8 cellular contexts compared by ENCODE assay signal in the genomic region with DNA sequence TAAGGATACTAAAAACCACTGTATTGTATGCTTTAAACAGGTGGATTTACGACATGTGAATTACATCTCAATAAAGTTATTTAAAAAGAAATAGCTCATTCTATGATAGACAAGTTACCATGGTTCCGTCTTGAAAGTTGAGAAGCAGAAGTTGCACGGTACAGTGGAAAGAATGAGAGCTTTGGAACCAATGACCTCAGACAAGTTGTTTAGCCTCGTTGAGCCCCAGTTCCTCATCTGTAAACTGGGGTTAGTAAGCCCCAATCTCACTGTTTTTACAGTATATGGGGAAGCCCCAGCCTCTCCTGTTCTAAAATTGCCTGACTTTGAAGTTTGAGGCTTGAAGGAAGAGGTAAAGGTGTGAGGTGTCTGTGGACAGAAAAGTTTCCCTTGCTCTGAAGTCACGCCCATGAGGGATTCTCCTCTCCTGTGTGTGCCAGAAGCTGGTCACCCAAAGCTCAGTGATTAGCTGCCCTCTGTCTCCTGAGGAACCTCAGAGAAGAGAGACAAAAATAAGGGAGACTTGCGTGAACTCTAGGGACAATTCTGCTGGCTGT. TPM values are rescaled to one million over a fixed set of nuclear protein-coding genes. Genes with fewer than 3 reads are reported as not detected.
DNase-seq lines count a peak whose midpoint lies in the region; ATAC-seq and TF ChIP-seq lines count a peak whose summit lies in the region.

No MANE protein-coding gene starts in this region.

- H3K9me3 ChIP-seq in WERI-Rb-1 (ENCODE audit: severe bottlenecking) = no peaks in the 10 kb centered on the region
- H3K9me3 ChIP-seq in Caco-2 = no peaks in the 10 kb centered on the region

- peaks cover 52% of the 10 kb centered on the region for H3K4me1 Mint-ChIP-seq in activated T-helper 17 cell treated with anti-CD3 and anti-CD28 coated beads, Interleukin-2, amount 50 U/mL, for 72 hours
- peaks cover 15% of the 10 kb centered on the region for H3K4me1 Mint-ChIP-seq in type B pancreatic cell (ENCODE audit: unreplicated experiment)
- no peaks in the 10 kb centered on the region for H3K4me1 Mint-ChIP-seq in Caco-2 (ENCODE audit: low read depth, unreplicated experiment)

- no peaks in the 10 kb centered on the region for H3K4me1 ChIP-seq in Caco-2

- CTCF ChIA-PET in Caco-2 (lab: Charles Lee) = interaction anchor here (0.6 to 1.1 kb wide), 2 partner anchors 275 to 277 kb away, joined by 3 to 9 read pairs; no protein-coding TSS in a partner anchor

- no peaks in the 10 kb centered on the region for H3K27me3 Mint-ChIP-seq in activated T-helper 17 cell treated with anti-CD3 and anti-CD28 coated beads, Interleukin-2, amount 50 U/mL, for 72 hours
- H3K27me3 Mint-ChIP-seq in type B pancreatic cell = no peaks in the 10 kb centered on the region
- H3K27me3 Mint-ChIP-seq in Caco-2 (ENCODE audit: insufficient read depth, unreplicated experiment) = no peaks in the 10 kb centered on the region

- peak overlapping the region; percentile 78 for H3K4me3 Mint-ChIP-seq in activated T-helper 17 cell treated with anti-CD3 and anti-CD28 coated beads, Interleukin-2, amount 50 U/mL, for 72 hours
- H3K4me3 Mint-ChIP-seq in type B pancreatic cell (no peak overlapping the region), Caco-2 (ENCODE audit: unreplicated experiment) (no peak overlapping the region)

- no peaks in the 10 kb centered on the region for H3K36me3 ChIP-seq in WERI-Rb-1
- no peaks in the 10 kb centered on the region for H3K36me3 ChIP-seq in Caco-2 (ENCODE audit: control insufficient read depth, insufficient read depth, low read length)

- H3K4me3 ChIP-seq in WERI-Rb-1 (ENCODE audit: low read depth, low read length) (no peak overlapping the region), Caco-2 (ENCODE audit: low read depth, low read length) (no peak overlapping the region)

- ATAC-seq in GM21381 (IDR thresholded peaks at IDR 0.05; ENCODE audit: unreplicated experiment) (peak; percentile 81), HG03571 (IDR thresholded peaks at IDR 0.05; ENCODE audit: unreplicated experiment) (peak; percentile 80)
- ATAC-seq in activated T-helper 17 cell treated with anti-CD3 and anti-CD28 coated beads, Interleukin-2, amount 50 U/mL, for 72 hours (replicated peaks) = peak; percentile 78

- H3K27ac ChIP-seq in WERI-Rb-1 = no peak overlapping the region

- peak overlapping the region; percentile 99 for H3K27ac Mint-ChIP-seq in activated T-helper 17 cell treated with anti-CD3 and anti-CD28 coated beads, Interleukin-2, amount 50 U/mL, for 72 hours
- no peak overlapping the region for H3K27ac Mint-ChIP-seq in type B pancreatic cell
- H3K27ac Mint-ChIP-seq in Caco-2 (ENCODE audit: unreplicated experiment) = no peak overlapping the region

- H3K36me3 Mint-ChIP-seq in activated T-helper 17 cell treated with anti-CD3 and anti-CD28 coated beads, Interleukin-2, amount 50 U/mL, for 72 hours (ENCODE audit: low read depth) = peaks cover 8% of the 10 kb centered on the region
- no peaks in the 10 kb centered on the region for H3K36me3 Mint-ChIP-seq in type B pancreatic cell
- H3K36me3 Mint-ChIP-seq in Caco-2 (ENCODE audit: insufficient read depth, unreplicated experiment) = peaks cover 5% of the 10 kb centered on the region

- POLR2A ChIA-PET in Caco-2 (lab: Charles Lee) = interaction anchor here (0.6 kb wide), 1 partner anchor 581 kb away, joined by 11 read pairs; no protein-coding TSS in a partner anchor

- intact Hi-C loops in Caco-2 (cut with micrococcal nuclease; ENCODE audit: unreplicated experiment) = no loop called here

- BruUV-seq in Caco-2 (replicated peaks; lab: Mats Ljungman, UMichigan) = no TSS peak

- DNase-seq in GF-D8 (lab: John Stamatoyannopoulos, UW) (peak; percentile 46), type B pancreatic cell (ENCODE audit: extremely low spot score, unreplicated experiment) (no peak), WERI-Rb-1 (no peak), Caco-2 (no peak)
- DNase-seq in stimulated activated naive CD4-positive, alpha-beta T cell treated with Interleukin-2 at 50 U/mL for 16 hours (lab: John Stamatoyannopoulos, UW) = peak; percentile 57

- H3K27me3 ChIP-seq in WERI-Rb-1 (ENCODE audit: insufficient read depth, low read depth, severe bottlenecking) = no peaks in the 10 kb centered on the region
- H3K27me3 ChIP-seq in Caco-2 (replicated peaks; ENCODE audit: control insufficient read depth, insufficient read depth, low read length) = no peaks in the 10 kb centered on the region

- TF ChIP-seq CTCF in type B pancreatic cell (conservative IDR thresholded peaks at IDR 0.05) = no peak
- TF ChIP-seq CTCF in WERI-Rb-1 (IDR thresholded peaks at IDR 0.05; ENCODE audit: low read depth, low read length) = no peak
- TF ChIP-seq CTCF in Caco-2 (IDR thresholded peaks at IDR 0.05; ENCODE audit: insufficient read depth in 1 of 2, low read depth in 1 of 2, low read length in 1 of 2, severe bottlenecking in 1 of 2, unreplicated experiment in 1 of 2) = no peak

- H3K9me3 Mint-ChIP-seq in activated T-helper 17 cell treated with anti-CD3 and anti-CD28 coated beads, Interleukin-2, amount 50 U/mL, for 72 hours = no peaks in the 10 kb centered on the region
- H3K9me3 Mint-ChIP-seq in type B pancreatic cell = no peaks in the 10 kb centered on the region
- peaks cover 1% of the 10 kb centered on the region for H3K9me3 Mint-ChIP-seq in Caco-2 (ENCODE audit: unreplicated experiment)

RNA-seq across cellular contexts. Expression of a gene that starts 10.0 kb away (rescaled TPM):
- total RNA-seq in activated T-helper 17 cell treated with anti-CD3 and anti-CD28 coated beads, Interleukin-2, amount 50 U/mL, for 72 hours = 1 to 10 TPM; 2.4 to 4.9 TPM
- 1.2 and 7.8 TPM in 2 replicates for total RNA-seq in type B pancreatic cell (ENCODE audit: low replicate concordance)
- total RNA-seq in Caco-2 (2022) = 1.6 and 3.2 TPM in 2 replicates

RNA-seq across cellular contexts. Expression of a gene that starts 32.9 kb away (rescaled TPM):
- total RNA-seq in activated T-helper 17 cell treated with anti-CD3 and anti-CD28 coated beads, Interleukin-2, amount 50 U/mL, for 72 hours = 1 to 10 TPM; 7.8 to 9.7 TPM
- total RNA-seq in type B pancreatic cell (ENCODE audit: low replicate concordance) (11.0 and 16.6 TPM in 2 replicates), Caco-2 (2022) (14.5 and 14.7 TPM in 2 replicates)

RNA-seq across cellular contexts. Expression of a gene that starts 36.3 kb away (rescaled TPM):
- 10 to 100 TPM; 22.4 to 46.7 TPM for total RNA-seq in activated T-helper 17 cell treated with anti-CD3 and anti-CD28 coated beads, Interleukin-2, amount 50 U/mL, for 72 hours
- 63.4 and 68.5 TPM in 2 replicates for total RNA-seq in type B pancreatic cell (ENCODE audit: low replicate concordance)
- total RNA-seq in Caco-2 (2022) = 93.1 and 95.7 TPM in 2 replicates

Comparison
In these comparisons a context has a peak if more than half of its experiments do, and no peak if none do; other contexts are left out.
1. DNase-seq: peak in GF-D8 (single experiment) and stimulated activated naive CD4-positive, alpha-beta T cell treated with Interleukin-2 at 50 U/mL for 16 hours (single experiment); none in type B pancreatic cell (single experiment), WERI-Rb-1 (single experiment) and Caco-2 (0 of 2).
2. Peak in every context shown above with its lines, with median percentiles within 50 percentile points of each other: ATAC-seq.